Comparison of ENCODE assay signal across 32 cellular contexts in the genomic region with DNA sequence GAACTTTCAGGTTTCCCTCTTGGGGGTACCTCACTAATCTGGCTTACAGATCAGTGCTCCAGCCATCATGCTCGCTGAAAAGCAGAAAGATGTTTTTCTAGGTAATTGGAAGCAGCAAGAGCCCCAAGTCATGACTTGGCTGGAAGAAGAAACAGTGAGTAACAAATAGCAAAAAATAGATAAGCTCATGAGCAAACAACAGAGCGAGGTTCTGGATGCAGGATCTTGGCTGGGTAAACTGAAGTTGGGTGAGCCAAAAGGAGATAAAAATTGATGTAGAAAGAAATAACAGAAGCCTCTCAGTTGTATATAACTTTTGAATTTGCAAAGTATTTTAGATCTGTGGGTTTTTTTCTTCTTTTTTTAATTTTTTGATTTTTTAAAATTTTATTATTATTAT.
"Had no signal": no experiment of that assay in that cellular context is flagged by ENCODE, and none has a peak within 500 bp of the region (broad histone marks: within the 10 kb centered on the region; RNA-seq: fewer than 3 reads in every experiment).

No MANE protein-coding gene starts in this region.

- H3K4me3 ChIP-seq: cardiac muscle cell, heart right ventricle, lower lobe of right lung, ovary, skin epidermis, uterus had no signal

- H3K27ac ChIP-seq: cardiac muscle cell, heart right ventricle, lower lobe of right lung, ovary, skin epidermis, uterus, VCaP had no signal

- H3K9me3 Mint-ChIP-seq: activated naive CD4-positive, alpha-beta T cell treated with anti-CD3 and anti-CD28 coated beads, Interleukin-2, amount 50 U/mL, for 24 hours; activated naive CD8-positive, alpha-beta T cell treated with anti-CD3 and anti-CD28 coated beads, Interleukin-2, amount 50 U/mL, for 24 hours; brain; effector memory CD8-positive, alpha-beta T cell; nephron; stimulated activated naive CD8-positive, alpha-beta T cell treated with anti-CD3 and anti-CD28 coated beads, Interleukin-15, amount 100 ng/mL, for 72 hours; T-helper 1 cell treated with Interleukin-12 subunit alpha and Interleukin-12 subunit beta and Interleukin-4 antibody, amounts not matched to agents 30 μg/mL and 1 μg/mL, for 36 hours; type B pancreatic cell had no signal

- H3K27me3 Mint-ChIP-seq: activated naive CD4-positive, alpha-beta T cell treated with anti-CD3 and anti-CD28 coated beads, Interleukin-2, amount 50 U/mL, for 24 hours; activated naive CD8-positive, alpha-beta T cell treated with anti-CD3 and anti-CD28 coated beads, Interleukin-2, amount 50 U/mL, for 24 hours; brain; effector memory CD8-positive, alpha-beta T cell; stimulated activated naive CD8-positive, alpha-beta T cell treated with anti-CD3 and anti-CD28 coated beads, Interleukin-15, amount 100 ng/mL, for 72 hours had no signal

- DNase-seq: activated CD4-positive, alpha-beta T cell treated with anti-CD3 and anti-CD28 coated beads for 4 hours; activated CD4-positive, alpha-beta T cell treated with anti-CD3 and anti-CD28 coated beads, Interleukin-2, amount 50 U/mL, for 4 hours; activated gamma-delta T cell treated with Interleukin-2 at 50 U/mL for 16 hours; activated naive CD8-positive, alpha-beta T cell treated with anti-CD3 and anti-CD28 coated beads, Interleukin-2, amount 50 U/mL, for 24 hours; activated T-cell treated with anti-CD3 and anti-CD28 coated beads, Interleukin-2, amount 50 U/mL, for 1 hour; aorta; cortex of kidney; effector memory CD8-positive, alpha-beta T cell; erythroblast; foreskin melanocyte; heart right ventricle; kidney glomerular epithelial cell; lower lobe of right lung; ovary; stimulated activated CD4-positive, alpha-beta T cell treated with anti-CD3 and anti-CD28 coated beads, Interleukin-12 subunit alpha, Interleukin-12 subunit beta, amount 100 ng/mL, for 4 hours; stimulated activated CD4-positive, alpha-beta T cell treated with anti-CD3 and anti-CD28 coated beads, Interleukin-4, amount 100 ng/mL, for 1 hour; stimulated activated naive CD8-positive, alpha-beta T cell treated with anti-CD3 and anti-CD28 coated beads, Interleukin-15, amount 100 ng/mL, for 72 hours; substantia nigra; SW 1271; T-helper 9 cell; uterus had no signal

- ATAC-seq: activated naive CD8-positive, alpha-beta T cell treated with anti-CD3 and anti-CD28 coated beads, Interleukin-2, amount 50 U/mL, for 24 hours; effector memory CD8-positive, alpha-beta T cell; heart right ventricle; left lobe of liver; lower lobe of right lung; sciatic nerve; stimulated activated naive CD8-positive, alpha-beta T cell treated with anti-CD3 and anti-CD28 coated beads, Interleukin-15, amount 100 ng/mL, for 72 hours had no signal

- H3K27ac Mint-ChIP-seq: activated naive CD4-positive, alpha-beta T cell treated with anti-CD3 and anti-CD28 coated beads, Interleukin-2, amount 50 U/mL, for 24 hours; activated naive CD8-positive, alpha-beta T cell treated with anti-CD3 and anti-CD28 coated beads, Interleukin-2, amount 50 U/mL, for 24 hours; brain; progenitor cell of endocrine pancreas; T-helper 1 cell treated with Interleukin-12 subunit alpha and Interleukin-12 subunit beta and Interleukin-4 antibody, amounts not matched to agents 30 μg/mL and 1 μg/mL, for 36 hours; type B pancreatic cell had no signal

- H3K4me1 Mint-ChIP-seq: activated naive CD4-positive, alpha-beta T cell treated with anti-CD3 and anti-CD28 coated beads, Interleukin-2, amount 50 U/mL, for 24 hours; activated naive CD8-positive, alpha-beta T cell treated with anti-CD3 and anti-CD28 coated beads, Interleukin-2, amount 50 U/mL, for 24 hours had no signal

- H3K4me3 Mint-ChIP-seq: activated naive CD4-positive, alpha-beta T cell treated with anti-CD3 and anti-CD28 coated beads, Interleukin-2, amount 50 U/mL, for 24 hours; activated naive CD8-positive, alpha-beta T cell treated with anti-CD3 and anti-CD28 coated beads, Interleukin-2, amount 50 U/mL, for 24 hours; effector memory CD8-positive, alpha-beta T cell; nephron; stimulated activated naive CD8-positive, alpha-beta T cell treated with anti-CD3 and anti-CD28 coated beads, Interleukin-15, amount 100 ng/mL, for 72 hours; T-helper 1 cell treated with Interleukin-12 subunit alpha and Interleukin-12 subunit beta and Interleukin-4 antibody, amounts not matched to agents 30 μg/mL and 1 μg/mL, for 36 hours; type B pancreatic cell had no signal

- H3K36me3 Mint-ChIP-seq: brain, type B pancreatic cell had no signal
